Comparison of ENCODE assay signal across 26 cellular contexts in genomic region chr20:22579711-22580697, GRCh38. TPM values are rescaled to one million over a fixed set of nuclear protein-coding genes. Genes with fewer than 3 reads are reported as not detected.
DNase-seq lines count a peak whose midpoint lies in the region; TF ChIP-seq lines count a peak whose summit lies in the region.
"Had no signal": no experiment of that assay in that cellular context is flagged by ENCODE, and none has a peak within 500 bp of the region (broad histone marks: within the 10 kb centered on the region; RNA-seq: fewer than 3 reads in every experiment).

No MANE protein-coding gene starts in this region.

- no TSS peak for BruUV-seq in Caco-2 (replicated peaks; lab: Mats Ljungman, UMichigan)

- H3K4me1 ChIP-seq in Caco-2 (peaks cover 21% of the 10 kb centered on the region), iPS-15b (ENCODE audit: control insufficient read depth, insufficient read depth, low read length) (peaks cover 28% of the 10 kb centered on the region), osteoblast (ENCODE audit: insufficient read depth, low read length) (no peaks in the 10 kb centered on the region), mesenchymal stem cell (ENCODE audit: control insufficient read depth, insufficient read depth, low read depth, low read length) (peaks cover 41% of the 10 kb centered on the region)

- no peak overlapping the region for H2BK5ac ChIP-seq in mesenchymal stem cell (ENCODE audit: low read depth, low read length, poor library complexity, severe bottlenecking)

- CTCF ChIA-PET in Caco-2 (lab: Charles Lee): no interaction called here

- peak overlapping the region; percentile 29 for H3K4me3 Mint-ChIP-seq in Caco-2 (ENCODE audit: unreplicated experiment)
- H3K4me3 Mint-ChIP-seq: activated CD4-positive, alpha-beta memory T cell treated with anti-CD3 and anti-CD28 coated beads for 36 hours; activated naive CD8-positive, alpha-beta T cell; activated T-cell treated with anti-CD3 and anti-CD28 coated beads, Interleukin-2, amount 50 U/mL, for 24 hours; IgD-negative memory B cell; natural killer cell treated with Interleukin-12 subunit alpha and Interleukin-12 subunit beta and Interleukin-15 and Interleukin-18, amount 100 ng/mL, for 72 hours; T-helper 17 cell had no signal

- no peaks in the 10 kb centered on the region for H3K27me3 Mint-ChIP-seq in Caco-2 (ENCODE audit: insufficient read depth, unreplicated experiment)

- H2BK120ac ChIP-seq in mesenchymal stem cell (ENCODE audit: low read depth, low read length): no peak overlapping the region

- H2BK12ac ChIP-seq in mesenchymal stem cell (ENCODE audit: low read length in 2 of 2): no peak overlapping the region

- H3K9me3 Mint-ChIP-seq in Caco-2 (ENCODE audit: unreplicated experiment): no peaks in the 10 kb centered on the region
- H3K9me3 Mint-ChIP-seq: activated CD4-positive, alpha-beta memory T cell treated with anti-CD3 and anti-CD28 coated beads for 36 hours; activated T-cell treated with anti-CD3 and anti-CD28 coated beads, Interleukin-2, amount 50 U/mL, for 24 hours; IgD-negative memory B cell; natural killer cell treated with Interleukin-12 subunit alpha and Interleukin-12 subunit beta and Interleukin-15 and Interleukin-18, amount 100 ng/mL, for 72 hours had no signal

- WGBS in mesenchymal stem cell: 4% methylated on average over 13 of the region's 18 CpGs

- H3K4me3 ChIP-seq in Caco-2 (ENCODE audit: low read depth, low read length) (no peak overlapping the region), iPS-15b (ENCODE audit: low read depth, low read length) (peak overlapping the region; percentile 28), osteoblast (ENCODE audit: insufficient read depth, low read length) (no peak overlapping the region), mesenchymal stem cell (ENCODE audit: insufficient read depth in 1 of 2, low read depth in 1 of 2, low read length in 2 of 2) (no peak overlapping the region)
- H3K4me3 ChIP-seq: MG63, uterus had no signal

- no peak for TF ChIP-seq CTCF in Caco-2 (IDR thresholded peaks at IDR 0.05; ENCODE audit: insufficient read depth in 1 of 2, low read depth in 1 of 2, low read length in 1 of 2, severe bottlenecking in 1 of 2, unreplicated experiment in 1 of 2)
- TF ChIP-seq CTCF in osteoblast (IDR thresholded peaks at IDR 0.05; ENCODE audit: extremely low read depth, low read depth, low read length): no peak

- no peak overlapping the region for H4K91ac ChIP-seq in mesenchymal stem cell (ENCODE audit: low read length)

- no peak overlapping the region for H2AFZ ChIP-seq in osteoblast (ENCODE audit: low read length)
- H2AFZ ChIP-seq in mesenchymal stem cell (ENCODE audit: low read depth, low read length): no peak overlapping the region

- H3K4me1 Mint-ChIP-seq in Caco-2 (ENCODE audit: low read depth, unreplicated experiment): peaks cover 27% of the 10 kb centered on the region
- H3K4me1 Mint-ChIP-seq: IgD-negative memory B cell had no signal

- H4K20me1 ChIP-seq in osteoblast (ENCODE audit: insufficient read depth, low read length): no peaks in the 10 kb centered on the region

- intact Hi-C loops in Caco-2 (cut with micrococcal nuclease; ENCODE audit: unreplicated experiment): loop anchor here (5.0 to 10.0 kb wide), 2 partner anchors 108 to 775 kb away; partner anchors contain the start of gene NXT1

- POLR2A ChIA-PET in Caco-2 (lab: Charles Lee): no interaction called here

- no peaks in the 10 kb centered on the region for H3K79me1 ChIP-seq in mesenchymal stem cell (replicated peaks; ENCODE audit: low read length, poor library complexity, severe bottlenecking)

- H3K27ac ChIP-seq in osteoblast (ENCODE audit: low read depth, low read length) (no peak overlapping the region), mesenchymal stem cell (ENCODE audit: low read length, poor library complexity, severe bottlenecking) (no peak overlapping the region)
- H3K27ac ChIP-seq: uterus, VCaP had no signal

- DNase-seq in Caco-2 (peak in 1 of 2 experiments; percentile 13), NCI-H69 (lab: John Stamatoyannopoulos, UW) (peak; percentile 88), osteoblast (ENCODE audit: insufficient read length, low spot score, missing footprints) (peak; percentile 65), mesenteric fat pad (ENCODE audit: low spot score) (no peak), mesenchymal stem cell (no peak), NCI-H345 treated with DMSO at 0.1 percent for 48 hours (lab: John Stamatoyannopoulos, UW; ENCODE audit: unreplicated experiment) (no peak), NCI-H2171 treated with DMSO at 0.1 percent for 48 hours (lab: John Stamatoyannopoulos, UW) (no peak)
- DNase-seq: activated CD4-positive, alpha-beta memory T cell treated with anti-CD3 and anti-CD28 coated beads for 36 hours; activated T-cell treated with anti-CD3 and anti-CD28 coated beads, Interleukin-2, amount 50 U/mL, for 24 hours; head of caudate nucleus; MG63; NCI-H187; NCI-H510A treated with DMSO at 0.1 percent for 48 hours; SHP77 treated with DMSO at 0.1 percent for 48 hours; stimulated activated CD4-positive, alpha-beta T cell treated with anti-CD3 and anti-CD28 coated beads, Interleukin-4, amount 100 ng/mL, for 4 hours; T-helper 17 cell; uterus had no signal

- H3K23ac ChIP-seq in mesenchymal stem cell (ENCODE audit: low read length in 2 of 2): no peak overlapping the region

- H3K36me3 Mint-ChIP-seq in Caco-2 (ENCODE audit: insufficient read depth, unreplicated experiment): peaks cover 58% of the 10 kb centered on the region
- H3K36me3 Mint-ChIP-seq: activated naive CD8-positive, alpha-beta T cell; IgD-negative memory B cell; natural killer cell treated with Interleukin-12 subunit alpha and Interleukin-12 subunit beta and Interleukin-15 and Interleukin-18, amount 100 ng/mL, for 72 hours had no signal

- H3K27me3 ChIP-seq in Caco-2 (replicated peaks; ENCODE audit: control insufficient read depth, insufficient read depth, low read length) (no peaks in the 10 kb centered on the region), iPS-15b (ENCODE audit: control insufficient read depth, insufficient read depth, low read length) (peaks cover 90% of the 10 kb centered on the region), osteoblast (ENCODE audit: insufficient read depth, low read length) (peaks cover 16% of the 10 kb centered on the region), mesenchymal stem cell (ENCODE audit: control insufficient read depth in 1 of 2, insufficient read depth in 1 of 2, low read length in 2 of 2) (peaks cover 92% of the 10 kb centered on the region in 2 experiments)
- H3K27me3 ChIP-seq: MG63 had no signal

- H3K9ac ChIP-seq in iPS-15b (ENCODE audit: low read depth, low read length) (no peak overlapping the region), mesenchymal stem cell (ENCODE audit: low read length) (no peak overlapping the region)

- no peak overlapping the region for H2AK5ac ChIP-seq in mesenchymal stem cell (ENCODE audit: low read length, severe bottlenecking)

- H3K18ac ChIP-seq in mesenchymal stem cell (ENCODE audit: low read depth in 1 of 2, low read length in 2 of 2): no peak overlapping the region

- H4K8ac ChIP-seq in mesenchymal stem cell (ENCODE audit: low read length): no peak overlapping the region

- peak overlapping the region; percentile 81 for H3K27ac Mint-ChIP-seq in Caco-2 (ENCODE audit: unreplicated experiment)
- H3K27ac Mint-ChIP-seq: activated CD4-positive, alpha-beta memory T cell treated with anti-CD3 and anti-CD28 coated beads for 36 hours; activated naive CD8-positive, alpha-beta T cell; activated T-cell treated with anti-CD3 and anti-CD28 coated beads, Interleukin-2, amount 50 U/mL, for 24 hours; CD14-positive monocyte; natural killer cell treated with Interleukin-12 subunit alpha and Interleukin-12 subunit beta and Interleukin-15 and Interleukin-18, amount 100 ng/mL, for 72 hours; T-helper 17 cell had no signal

- H3K14ac ChIP-seq in mesenchymal stem cell (ENCODE audit: low read length in 2 of 2): no peak overlapping the region

- no peaks in the 10 kb centered on the region for H3K79me2 ChIP-seq in osteoblast (ENCODE audit: insufficient read depth, low read length)

- H2BK15ac ChIP-seq in mesenchymal stem cell (ENCODE audit: low read depth, poor library complexity, severe bottlenecking): no peak overlapping the region

- H3K9me3 ChIP-seq in Caco-2 (no peaks in the 10 kb centered on the region), iPS-15b (ENCODE audit: control insufficient read depth, insufficient read depth, low read length) (no peaks in the 10 kb centered on the region), osteoblast (ENCODE audit: low read depth, low read length) (no peaks in the 10 kb centered on the region), mesenchymal stem cell (ENCODE audit: control insufficient read depth, low read length) (peaks cover 2% of the 10 kb centered on the region)
- H3K9me3 ChIP-seq: MG63, uterus had no signal

- H3K4ac ChIP-seq in mesenchymal stem cell (ENCODE audit: low read depth in 1 of 2, low read length in 2 of 2): no peak overlapping the region

- no peak overlapping the region for H3K4me2 ChIP-seq in osteoblast (ENCODE audit: insufficient read depth, low read length)
- no peak overlapping the region for H3K4me2 ChIP-seq in mesenchymal stem cell (ENCODE audit: low read length, poor library complexity, severe bottlenecking)

- H3K36me3 ChIP-seq in Caco-2 (ENCODE audit: control insufficient read depth, insufficient read depth, low read length): peaks cover 2% of the 10 kb centered on the region
- no peaks in the 10 kb centered on the region for H3K36me3 ChIP-seq in iPS-15b (ENCODE audit: control insufficient read depth, insufficient read depth, low read length)
- no peaks in the 10 kb centered on the region for H3K36me3 ChIP-seq in osteoblast (ENCODE audit: insufficient read depth, low read length)
- no peaks in the 10 kb centered on the region for H3K36me3 ChIP-seq in mesenchymal stem cell (ENCODE audit: control insufficient read depth in 1 of 2, insufficient read depth in 2 of 2, low read depth in 1 of 2, low read length in 2 of 2)
- H3K36me3 ChIP-seq: MG63, uterus had no signal

RNA-seq across cellular contexts. Expression of gene FOXA2, which starts 4.4 kb away (rescaled TPM):
- 38.7 and 43.6 TPM in 2 replicates for total RNA-seq in Caco-2 (2022)
- not detected in 2 replicates for total RNA-seq in osteoblast
- total RNA-seq in mesenteric fat pad: not detected
- polyA plus RNA-seq in mesenchymal stem cell (2013, experiment 1 of 2): not detected
- not detected for polyA plus RNA-seq in mesenchymal stem cell (2013, experiment 2 of 2)
- total RNA-seq: activated CD4-positive, alpha-beta memory T cell treated with anti-CD3 and anti-CD28 coated beads for 36 hours; lung microvascular endothelial cell; natural killer cell treated with Interleukin-12 subunit alpha and Interleukin-12 subunit beta and Interleukin-15 and Interleukin-18, amount 100 ng/mL, for 72 hours; subcutaneous adipose tissue; T-helper 17 cell had no signal
- polyA plus RNA-seq: AG04450, CD14-positive monocyte, IgD-negative memory B cell had no signal

Comparison
In these comparisons a context has a peak if more than half of its experiments do, and no peak if none do; other contexts are left out.
1. DNase-seq: peak in NCI-H69 (single experiment) and osteoblast (single experiment); none in mesenteric fat pad (single experiment), mesenchymal stem cell (single experiment), NCI-H345 treated with DMSO at 0.1 percent for 48 hours (single experiment) and NCI-H2171 treated with DMSO at 0.1 percent for 48 hours (single experiment).
2. RNA of gene FOXA2, which starts 4.4 kb away (total RNA-seq): 38.7 to 43.6 TPM in Caco-2; not detected in osteoblast and not detected in mesenteric fat pad (single experiment); every median in the first group is over 10 times any median in the second.